Comparison of ENCODE assay signal across 8 cellular contexts in the genomic region with DNA sequence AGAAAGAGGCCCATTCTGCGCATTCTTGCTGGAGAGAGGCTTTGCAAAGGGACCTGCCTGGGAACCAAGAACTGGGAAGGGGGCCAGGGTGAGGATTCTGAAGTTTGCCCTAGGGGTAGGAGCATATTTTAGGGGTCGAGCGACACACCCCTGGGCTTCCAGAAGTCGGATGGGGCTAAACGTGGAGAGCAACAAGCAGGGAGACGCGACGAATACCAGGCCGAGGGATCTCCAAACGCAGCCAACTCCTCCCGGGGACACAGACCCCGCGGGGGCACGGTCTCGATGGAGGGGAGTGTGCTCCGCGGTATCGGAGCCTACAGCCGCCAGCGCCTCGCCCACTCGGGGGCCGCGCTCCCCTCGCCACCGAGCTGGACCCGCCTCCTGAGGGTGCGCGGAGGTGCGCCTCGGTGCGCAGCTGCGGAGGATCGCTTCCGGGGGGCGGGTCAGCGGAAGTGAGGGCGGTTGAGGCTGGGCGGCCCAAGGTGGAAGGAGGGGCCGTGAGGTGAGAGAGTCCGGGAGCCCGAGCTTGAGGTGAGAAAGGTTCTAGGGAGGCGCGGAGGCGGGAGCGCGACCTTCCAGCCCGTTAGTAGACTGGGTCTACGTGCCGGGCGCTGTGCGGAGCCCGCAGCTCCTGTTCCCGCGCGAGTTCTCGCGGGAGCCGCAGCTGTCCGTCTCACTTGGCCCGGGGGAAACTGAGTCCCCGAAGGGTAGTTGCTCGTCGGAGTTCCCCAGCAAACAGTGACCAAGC. TPM values are rescaled to one million over a fixed set of nuclear protein-coding genes. Genes with fewer than 3 reads are reported as not detected.
DNase-seq lines count a peak whose midpoint lies in the region; ATAC-seq and TF ChIP-seq lines count a peak whose summit lies in the region.

A gene (plus strand): TSS at position 459 of the 751 bp plus-strand sequence. CDS start 3,151 bp downstream, outside the sequence.

- peaks cover 55% of the 10 kb centered on the region for H3K4me1 Mint-ChIP-seq in endothelial cell (ENCODE audit: unreplicated experiment)

- H3K9me3 Mint-ChIP-seq in endothelial cell (ENCODE audit: unreplicated experiment): no peaks in the 10 kb centered on the region

- H3K27me3 Mint-ChIP-seq in endothelial cell (ENCODE audit: unreplicated experiment): peaks cover 24% of the 10 kb centered on the region

- DNase-seq in COLO829 (ENCODE audit: low spot score) (peak; percentile 68), NT2/D1 (ENCODE audit: low read depth, low spot score) (peak; percentile 89), endothelial cell (ENCODE audit: low spot score) (peak; percentile 64), middle frontal gyrus (ENCODE audit: extremely low spot score, low spot score) (peak; percentile 74)
- peak; percentile 84 for DNase-seq in activated CD8-positive, alpha-beta memory T cell treated with anti-CD3 and anti-CD28 coated beads, Interleukin-2, amount 50 U/mL, for 24 hours (ENCODE audit: extremely low read depth)
- peak; percentile 89 to 93 for DNase-seq in stimulated activated CD8-positive, alpha-beta memory T cell treated with anti-CD3 and anti-CD28 coated beads, Interleukin-2, amount 100 ng/mL, for 48 hours (ENCODE audit: low read depth in 2 of 2)

- peaks cover 42% of the 10 kb centered on the region for H3K36me3 ChIP-seq in NT2/D1 (ENCODE audit: insufficient read depth, insufficient read length, low read length)

- peak; percentile 75 for ATAC-seq in GM19438 (IDR thresholded peaks at IDR 0.05; ENCODE audit: low read depth, unreplicated experiment)
- ATAC-seq in HG03565 (IDR thresholded peaks at IDR 0.05; ENCODE audit: unreplicated experiment): peak; percentile 71

- H3K9me3 ChIP-seq in NT2/D1 (ENCODE audit: insufficient read depth, low read length): no peaks in the 10 kb centered on the region

- H3K4me3 ChIP-seq in NT2/D1 (ENCODE audit: insufficient read length, low read depth): peak within 1 kb of the TSS; percentile 87

- H3K4me1 ChIP-seq in NT2/D1 (ENCODE audit: insufficient read depth, insufficient read length): peaks cover 20% of the 10 kb centered on the region

- H3K27me3 ChIP-seq in NT2/D1 (ENCODE audit: insufficient read depth, insufficient read length): peaks cover 7% of the 10 kb centered on the region

- no peak for TF ChIP-seq CTCF in endothelial cell (IDR thresholded peaks at IDR 0.05; ENCODE audit: unreplicated experiment)

- peak within 1 kb of the TSS; percentile 98 for H3K9ac ChIP-seq in NT2/D1 (ENCODE audit: insufficient read length, low read depth)

- peak within 1 kb of the TSS; percentile 99 for H3K4me3 Mint-ChIP-seq in endothelial cell (ENCODE audit: unreplicated experiment)

- peaks cover 32% of the 10 kb centered on the region for H3K36me3 Mint-ChIP-seq in endothelial cell (ENCODE audit: low read depth, unreplicated experiment)

- H3K27ac Mint-ChIP-seq in endothelial cell (ENCODE audit: unreplicated experiment): peak within 1 kb of the TSS; percentile 94

RNA-seq across cellular contexts. Expression of the gene that starts here (rescaled TPM):
- 48.1 TPM for total RNA-seq in endothelial cell (ENCODE audit: unreplicated experiment)

Comparison
In these comparisons a context has a peak if more than half of its experiments do, and no peak if none do; other contexts are left out.
1. Peak in every context shown above with its lines: DNase-seq, ATAC-seq and H3K4me3 ChIP-seq.